Comparison of ENCODE assay signal across 17 cellular contexts in the genomic region with DNA sequence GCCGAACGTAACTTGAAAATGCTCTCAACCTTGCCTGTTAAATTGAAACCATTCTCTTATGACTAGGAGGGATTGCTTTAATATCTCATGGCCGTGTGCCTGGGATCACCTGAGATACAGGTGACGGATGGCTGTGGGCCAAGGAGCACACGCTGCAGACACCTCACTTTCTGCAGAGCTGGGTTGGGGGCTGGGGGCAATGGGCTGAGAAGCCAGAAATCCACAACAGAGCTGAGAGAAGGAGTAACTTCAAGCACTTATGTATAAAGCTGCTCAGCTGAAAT.
DNase-seq lines count a peak whose midpoint lies in the region; ATAC-seq, FAIRE-seq and TF ChIP-seq lines count a peak whose summit lies in the region.
"Had no signal": no experiment of that assay in that cellular context is flagged by ENCODE, and none has a peak within 500 bp of the region (broad histone marks: within the 10 kb centered on the region; RNA-seq: fewer than 3 reads in every experiment).

No MANE protein-coding gene starts in this region.

- H3K4me2 ChIP-seq in GM23248 (ENCODE audit: unreplicated experiment): no peak overlapping the region
- H3K4me2 ChIP-seq in GM12878 (ENCODE audit: control insufficient read depth, insufficient read depth): no peak overlapping the region
- H3K4me2 ChIP-seq in osteoblast (ENCODE audit: insufficient read depth, low read length): no peak overlapping the region

- H3F3A ChIP-seq in GM23248 (ENCODE audit: insufficient read depth): peaks cover 15% of the 10 kb centered on the region

- in situ Hi-C loops in GM23248 (cut with MboI) (loop anchor here (10.0 kb wide), 1 partner anchor 1277 kb away; no protein-coding TSS in a partner anchor), GM12878 (cut with MboI) (loop anchor here (25.0 kb wide), 1 partner anchor 1280 kb away; no protein-coding TSS in a partner anchor)

- H3K4me3 ChIP-seq in GM23248 (no peak overlapping the region), GM12878 (no peak overlapping the region), osteoblast (ENCODE audit: insufficient read depth, low read length) (no peak overlapping the region)
- H3K4me3 ChIP-seq: body of pancreas, sigmoid colon, upper lobe of left lung had no signal

- TF ChIP-seq POLR2A in GM12878 (IDR thresholded peaks at IDR 0.05; ENCODE audit: low read depth, low read length): no peak

- no peaks in the 10 kb centered on the region for H4K20me1 ChIP-seq in GM23248 (ENCODE audit: insufficient read depth)
- H4K20me1 ChIP-seq in GM12878 (ENCODE audit: control insufficient read depth, insufficient read depth): no peaks in the 10 kb centered on the region
- H4K20me1 ChIP-seq in osteoblast (ENCODE audit: insufficient read depth, low read length): peaks cover 8% of the 10 kb centered on the region

- DNase-seq in T-helper 2 cell treated with Interferon-gamma antibody and Interleukin-4, amounts not matched to agents 5 μg/mL and 100 μg/mL, for 36 hours (ENCODE audit: low spot score): no peak
- DNase-seq in T-helper 2 cell (no peak), GM23248 (no peak), GM12878 (ENCODE audit: low read depth, low spot score) (no peak), osteoblast (ENCODE audit: insufficient read length, low spot score, missing footprints) (no peak), endothelial cell (ENCODE audit: low spot score) (no peak), sciatic nerve (ENCODE audit: low spot score) (no peak)
- DNase-seq: NCI-H1417 treated with DMSO at 0.1 percent for 48 hours had no signal

- POLR2A ChIA-PET in GM12878 (lab: Charles Lee): no interaction called here

- peaks cover 28% of the 10 kb centered on the region for H3K36me3 Mint-ChIP-seq in T-helper 2 cell treated with Interferon-gamma antibody and Interleukin-4, amounts not matched to agents 5 μg/mL and 100 μg/mL, for 36 hours (ENCODE audit: low read depth)
- peaks cover 52% of the 10 kb centered on the region for H3K36me3 Mint-ChIP-seq in endothelial cell (ENCODE audit: low read depth, unreplicated experiment)

- H3K4me1 Mint-ChIP-seq in T-helper 2 cell treated with Interferon-gamma antibody and Interleukin-4, amounts not matched to agents 5 μg/mL and 100 μg/mL, for 36 hours (ENCODE audit: low read depth): peaks cover 26% of the 10 kb centered on the region
- peaks cover 37% of the 10 kb centered on the region for H3K4me1 Mint-ChIP-seq in endothelial cell (ENCODE audit: unreplicated experiment)

- peaks cover 8% of the 10 kb centered on the region; the same call in 1 of the 2 replicates for H3K36me3 ChIP-seq in GM23248 (ENCODE audit: low read depth)
- peaks cover 21 to 47% of the 10 kb centered on the region in 2 experiments for H3K36me3 ChIP-seq in GM12878 (ENCODE audit: control insufficient read depth in 2 of 2, insufficient read depth in 2 of 2, low read length in 1 of 2)
- H3K36me3 ChIP-seq in osteoblast (ENCODE audit: insufficient read depth, low read length): peaks cover 17% of the 10 kb centered on the region

- no peaks in the 10 kb centered on the region for H3K9me3 ChIP-seq in GM23248 (ENCODE audit: low read depth)
- H3K9me3 ChIP-seq in GM12878 (replicated peaks; ENCODE audit: control insufficient read depth, insufficient read depth, low read length): no peaks in the 10 kb centered on the region
- H3K9me3 ChIP-seq in osteoblast (ENCODE audit: low read depth, low read length): no peaks in the 10 kb centered on the region
- H3K9me3 ChIP-seq: BE2C, body of pancreas, sigmoid colon, upper lobe of left lung had no signal

- FAIRE-seq in GM12878 (lab: Jason Lieb, UNC): peak; percentile 27
- FAIRE-seq: H54 had no signal

- H3K9me2 ChIP-seq in GM23248 (ENCODE audit: insufficient read depth): no peaks in the 10 kb centered on the region

- intact Hi-C loops in GM12878 (cut with micrococcal nuclease; ENCODE audit: unreplicated experiment) (loop anchor here (1.0 to 5.0 kb wide), 3 partner anchors 131 to 1280 kb away; no protein-coding TSS in a partner anchor), sciatic nerve (cut with DNase I) (loop anchor here (10.0 kb wide), 1 partner anchor 1277 kb away; no protein-coding TSS in a partner anchor)

- BruUV-seq in GM12878 (replicated peaks; lab: Mats Ljungman, UMichigan): no TSS peak

- SMC1A ChIA-PET in GM12878 (lab: Charles Lee; ENCODE audit: uncharacterized antibody, unreplicated experiment): interaction anchor here (0.6 to 1.7 kb wide), 10 partner anchors 34 to 722 kb away, joined by 3 to 8 read pairs (median 4); no protein-coding TSS in a partner anchor

- H3K27ac ChIP-seq in GM23248 (peak overlapping the region; percentile 21; the same call in 1 of the 2 replicates), GM12878 (ENCODE audit: control insufficient read depth, insufficient read depth) (no peak overlapping the region), osteoblast (ENCODE audit: low read depth, low read length) (peak overlapping the region; percentile 1)
- H3K27ac ChIP-seq: parathyroid adenoma had no signal

- no peak for TF ChIP-seq RAD21 in GM12878 (IDR thresholded peaks at IDR 0.05; ENCODE audit: insufficient read depth, low read depth, low read length)

- H3K4me3 Mint-ChIP-seq in T-helper 2 cell treated with Interferon-gamma antibody and Interleukin-4, amounts not matched to agents 5 μg/mL and 100 μg/mL, for 36 hours: peak overlapping the region; percentile 16
- no peak overlapping the region for H3K4me3 Mint-ChIP-seq in endothelial cell (ENCODE audit: unreplicated experiment)
- H3K4me3 Mint-ChIP-seq: activated naive CD4-positive, alpha-beta T cell treated with anti-CD3 and anti-CD28 coated beads, Interleukin-2, amount 50 U/mL, for 24 hours had no signal

- no peaks in the 10 kb centered on the region for H3K9me3 Mint-ChIP-seq in T-helper 2 cell treated with Interferon-gamma antibody and Interleukin-4, amounts not matched to agents 5 μg/mL and 100 μg/mL, for 36 hours
- no peaks in the 10 kb centered on the region for H3K9me3 Mint-ChIP-seq in endothelial cell (ENCODE audit: unreplicated experiment)
- H3K9me3 Mint-ChIP-seq: activated naive CD4-positive, alpha-beta T cell treated with anti-CD3 and anti-CD28 coated beads, Interleukin-2, amount 50 U/mL, for 24 hours; stimulated activated naive CD8-positive, alpha-beta T cell treated with anti-CD3 and anti-CD28 coated beads, Interleukin-15, amount 100 ng/mL, for 72 hours had no signal

- peak overlapping the region; percentile 41 for H3K27ac Mint-ChIP-seq in T-helper 2 cell treated with Interferon-gamma antibody and Interleukin-4, amounts not matched to agents 5 μg/mL and 100 μg/mL, for 36 hours
- H3K27ac Mint-ChIP-seq in endothelial cell (ENCODE audit: unreplicated experiment): no peak overlapping the region

- no peak overlapping the region for H2AFZ ChIP-seq in GM23248
- H2AFZ ChIP-seq in GM12878 (ENCODE audit: control insufficient read depth, low read depth, low read length): no peak overlapping the region
- no peak overlapping the region for H2AFZ ChIP-seq in osteoblast (ENCODE audit: low read length)
- H2AFZ ChIP-seq: parathyroid adenoma had no signal

- ATAC-seq in GM12878: no peak
- no peak for ATAC-seq in sciatic nerve
- no peak for ATAC-seq in HG03565 (IDR thresholded peaks at IDR 0.05; ENCODE audit: unreplicated experiment)

- H3K79me2 ChIP-seq in GM23248 (ENCODE audit: insufficient read depth) (peaks cover 71% of the 10 kb centered on the region), GM12878 (ENCODE audit: control insufficient read depth, insufficient read depth, low read length) (no peaks in the 10 kb centered on the region; the same call in 1 of the 2 replicates), osteoblast (ENCODE audit: insufficient read depth, low read length) (peaks cover 3% of the 10 kb centered on the region)

- H3K4me1 ChIP-seq in GM23248 (ENCODE audit: insufficient read depth): peaks cover 4% of the 10 kb centered on the region; the same call in 1 of the 2 replicates
- no peaks in the 10 kb centered on the region for H3K4me1 ChIP-seq in GM12878 (ENCODE audit: control insufficient read depth, insufficient read depth, low read length)
- H3K4me1 ChIP-seq in osteoblast (ENCODE audit: insufficient read depth, low read length): peaks cover 10% of the 10 kb centered on the region
- H3K4me1 ChIP-seq: BE2C, body of pancreas, parathyroid adenoma had no signal

- RAD21 ChIA-PET in GM12878 (lab: Charles Lee; ENCODE audit: unreplicated experiment): interaction anchor here (0.5 to 1.7 kb wide), 3 partner anchors 131 to 714 kb away, joined by 3 to 5 read pairs (median 3); no protein-coding TSS in a partner anchor

- TF ChIP-seq CTCF in GM12878 (IDR thresholded peaks at IDR 0.05 in 2 of 3, conservative IDR thresholded peaks at IDR 0.05 in 1 of 3; ENCODE audit: control insufficient read depth in 2 of 3, extremely low read depth in 1 of 3, insufficient read depth in 1 of 3, low read depth in 3 of 3, low read length in 3 of 3) (no peak), osteoblast (IDR thresholded peaks at IDR 0.05; ENCODE audit: extremely low read depth, low read depth, low read length) (no peak), endothelial cell (IDR thresholded peaks at IDR 0.05; ENCODE audit: unreplicated experiment) (no peak)

- no peaks in the 10 kb centered on the region for H3K27me3 ChIP-seq in GM23248 (replicated peaks; ENCODE audit: insufficient read depth)
- no peaks in the 10 kb centered on the region for H3K27me3 ChIP-seq in GM12878 (replicated peaks in 1 of 2; ENCODE audit: control insufficient read depth in 2 of 2, insufficient read depth in 2 of 2, low read length in 1 of 2)
- no peaks in the 10 kb centered on the region for H3K27me3 ChIP-seq in osteoblast (ENCODE audit: insufficient read depth, low read length)
- H3K27me3 ChIP-seq: BE2C, body of pancreas, sigmoid colon, upper lobe of left lung had no signal

- H3K9ac ChIP-seq in GM23248 (peak overlapping the region; percentile 7; the same call in 1 of the 2 replicates), GM12878 (ENCODE audit: control insufficient read depth, insufficient read depth, low read length) (no peak overlapping the region)
- H3K9ac ChIP-seq: parathyroid adenoma had no signal

- no peaks in the 10 kb centered on the region for H3K27me3 Mint-ChIP-seq in T-helper 2 cell treated with Interferon-gamma antibody and Interleukin-4, amounts not matched to agents 5 μg/mL and 100 μg/mL, for 36 hours (ENCODE audit: low read depth)
- peaks cover 16% of the 10 kb centered on the region for H3K27me3 Mint-ChIP-seq in endothelial cell (ENCODE audit: unreplicated experiment)
- H3K27me3 Mint-ChIP-seq: activated naive CD4-positive, alpha-beta T cell treated with anti-CD3 and anti-CD28 coated beads, Interleukin-2, amount 50 U/mL, for 24 hours; stimulated activated naive CD8-positive, alpha-beta T cell treated with anti-CD3 and anti-CD28 coated beads, Interleukin-15, amount 100 ng/mL, for 72 hours had no signal

- CTCF ChIA-PET in GM12878 (lab: Yijun Ruan, JAX): interaction anchor here (0.7 to 1.4 kb wide), 5 partner anchors 14 to 1363 kb away, joined by 3 to 4 read pairs (median 3); no protein-coding TSS in a partner anchor

- TF ChIP-seq EP300 in GM12878 (IDR thresholded peaks at IDR 0.05; ENCODE audit: borderline replicate concordance in 1 of 2, control insufficient read depth in 1 of 2, low read depth in 2 of 2, low read length in 2 of 2): no peak

- 66 to 71% methylated on average over 5 of the region's 5 CpGs for WGBS in GM23248 (ENCODE audit: low coverage in 1 of 2, low lambda C conversion rate in 2 of 2, missing lambda C conversion rate in 2 of 2), 2 experiments
- WGBS in GM12878 (ENCODE audit: insufficient coverage, insufficient replicate concordance, low lambda C conversion rate, missing lambda C conversion rate): 80% methylated on average over 5 of the region's 5 CpGs
